ENCODE assay signal across 9 cellular contexts in the genomic region with DNA sequence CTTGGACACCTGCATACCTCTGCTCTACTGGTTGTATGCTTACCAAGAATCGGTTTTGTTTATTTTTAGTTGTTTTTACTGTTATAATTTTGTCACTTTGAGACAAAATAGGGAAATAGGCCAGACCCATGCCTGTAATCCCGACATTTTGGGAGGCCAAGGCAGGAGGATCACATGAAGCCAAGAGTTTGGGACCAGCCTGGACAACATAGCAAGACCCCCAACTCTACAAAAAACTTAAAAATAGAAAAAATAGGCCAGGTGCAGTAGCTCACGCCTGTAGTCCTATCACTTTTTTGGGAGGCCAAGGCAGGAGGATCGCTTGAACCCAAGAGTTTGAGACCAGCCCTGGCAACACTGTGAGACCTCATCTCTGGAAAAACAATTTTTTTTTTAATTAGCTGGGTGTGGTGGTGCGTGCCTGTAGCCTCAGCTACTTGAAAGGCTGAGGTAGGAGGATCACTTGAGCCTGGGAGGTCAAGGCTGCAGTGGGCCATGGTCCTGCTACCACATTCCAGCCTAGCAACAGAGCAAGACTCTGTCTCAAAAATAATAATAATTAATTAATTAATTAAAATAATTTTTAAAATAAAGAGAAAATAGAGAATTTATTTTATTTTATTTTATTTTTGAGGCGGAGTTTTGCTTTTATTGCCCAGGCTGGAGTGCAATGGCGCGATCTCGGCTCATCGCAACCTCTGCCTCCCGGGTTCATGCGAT. TPM values are rescaled to one million over a fixed set of nuclear protein-coding genes. Genes with fewer than 3 reads are reported as not detected.
DNase-seq lines count a peak whose midpoint lies in the region; ATAC-seq, FAIRE-seq and TF ChIP-seq lines count a peak whose summit lies in the region.
"Had no signal": no experiment of that assay in that cellular context is flagged by ENCODE, and none has a peak within 500 bp of the region (broad histone marks: within the 10 kb centered on the region; RNA-seq: fewer than 3 reads in every experiment).

No MANE protein-coding gene starts in this region.

- no peak for FAIRE-seq in K562 (lab: Jason Lieb, UNC)

- H3K36me3 ChIP-seq in left ventricle myocardium inferior = no peaks in the 10 kb centered on the region
- peaks cover 20% of the 10 kb centered on the region; the same call in 2 of the 3 replicates for H3K36me3 ChIP-seq in K562 (ENCODE audit: control insufficient read depth, insufficient read depth, low read length)
- peaks cover 0 to 4% of the 10 kb centered on the region in 2 donors for H3K36me3 ChIP-seq in muscle layer of duodenum (ENCODE audit: control insufficient read depth in 1 of 2, insufficient read depth in 2 of 2, low read length in 2 of 2)

- no peak overlapping the region for H3K27ac Mint-ChIP-seq in mesothelial cell of epicardium

- 0 out of 2 replicates have a peak overlapping the region, but pooled peaks have one; percentile 42 for H2AFZ ChIP-seq in K562 (ENCODE audit: low read depth, low read length)

- CTCF ChIA-PET in K562 (lab: Yijun Ruan, JAX; ENCODE audit: low intra/inter-chr PET ratio) = no interaction called here

- no TSS peak for BruUV-seq in K562 (replicated peaks; lab: Mats Ljungman, UMichigan)

- H3K27me3 Mint-ChIP-seq in mesothelial cell of epicardium (ENCODE audit: low read depth) = no peaks in the 10 kb centered on the region

- no peak for TF ChIP-seq RAD21 in K562 (CRISPR knock-in tag; conservative IDR thresholded peaks at IDR 0.05 in 1 of 2, IDR thresholded peaks at IDR 0.05 in 1 of 2)

- TF ChIP-seq CTCF in left ventricle myocardium inferior (IDR thresholded peaks at IDR 0.05; ENCODE audit: borderline replicate concordance) (no peak), K562 (IDR thresholded peaks at IDR 0.05 in 2 of 3, conservative IDR thresholded peaks at IDR 0.05 in 1 of 3; ENCODE audit: insufficient read depth in 2 of 3, low read depth in 1 of 3, low read length in 3 of 3) (no peak), mesothelial cell of epicardium (IDR thresholded peaks at IDR 0.05; ENCODE audit: unreplicated experiment) (no peak)

- H3K27me3 ChIP-seq in left ventricle myocardium inferior (ENCODE audit: low read depth) (no peaks in the 10 kb centered on the region), K562 (ENCODE audit: control insufficient read depth in 2 of 2, insufficient read depth in 2 of 2, low read length in 2 of 2) (no peaks in the 10 kb centered on the region; a peak in 1 of 5 replicates), muscle layer of duodenum (ENCODE audit: low read depth, low read length) (no peaks in the 10 kb centered on the region)

- H3K4me3 ChIP-seq in left ventricle myocardium inferior (peak overlapping the region; percentile 97), K562 (no peak overlapping the region), muscle layer of duodenum (ENCODE audit: low read depth in 1 of 2, low read length in 2 of 2) (peak overlapping the region; percentile 100)

- H3K4me1 ChIP-seq in left ventricle myocardium inferior = peaks cover 30% of the 10 kb centered on the region
- H3K4me1 ChIP-seq in K562 (replicated peaks in 1 of 2; ENCODE audit: control insufficient read depth in 2 of 2, insufficient read depth in 2 of 2, low read length in 2 of 2) = peaks cover 7 to 12% of the 10 kb centered on the region in 2 experiments; a peak in 4 of 5 replicates
- peaks cover 8 to 19% of the 10 kb centered on the region in 2 donors for H3K4me1 ChIP-seq in muscle layer of duodenum (ENCODE audit: control insufficient read depth in 1 of 2, insufficient read depth in 2 of 2, low read length in 2 of 2)

- H3K9me3 Mint-ChIP-seq in mesothelial cell of epicardium = no peaks in the 10 kb centered on the region

- no peak for TF ChIP-seq POLR2A in K562 (conservative IDR thresholded peaks at IDR 0.05)

- H3K36me3 Mint-ChIP-seq in mesothelial cell of epicardium = peaks cover 5% of the 10 kb centered on the region

- no peak overlapping the region for H3K4me3 Mint-ChIP-seq in mesothelial cell of epicardium

- no peaks in the 10 kb centered on the region for H3K9me3 ChIP-seq in left ventricle myocardium inferior (replicated peaks)
- H3K9me3 ChIP-seq in K562 (replicated peaks; ENCODE audit: control insufficient read depth, insufficient read depth, low read depth, low read length) = no peaks in the 10 kb centered on the region
- no peaks in the 10 kb centered on the region for H3K9me3 ChIP-seq in muscle layer of duodenum (ENCODE audit: control insufficient read depth in 1 of 2, low read length in 2 of 2)

- H3K9ac ChIP-seq in K562 (ENCODE audit: insufficient read depth in 1 of 2, low read depth in 2 of 2, low read length in 2 of 2) = no peak overlapping the region

- H3K27ac ChIP-seq in left ventricle myocardium inferior (replicated peaks) (peak overlapping the region; percentile 83), K562 (ENCODE audit: extremely low read depth, low read depth, low read length) (no peak overlapping the region), muscle layer of duodenum (ENCODE audit: low read length) (peak overlapping the region; percentile 90)

- H4K20me1 ChIP-seq in K562 (replicated peaks; ENCODE audit: control insufficient read depth, insufficient read depth, low read length) = no peaks in the 10 kb centered on the region; the same call in 1 of the 2 replicates

- H3K79me2 ChIP-seq in K562 (ENCODE audit: control insufficient read depth, insufficient read depth, low read length) = peaks cover 41% of the 10 kb centered on the region

- H3K4me1 Mint-ChIP-seq in mesothelial cell of epicardium = peaks cover 21% of the 10 kb centered on the region

- POLR2A ChIA-PET in K562 (lab: Yijun Ruan, JAX) = interaction anchor here (1.4 kb wide), 1 partner anchor 21 kb away, joined by 3 read pairs; no protein-coding TSS in a partner anchor

- H3K9me1 ChIP-seq in K562 (ENCODE audit: control insufficient read depth, insufficient read depth, low read length) = no peaks in the 10 kb centered on the region

- in situ Hi-C loops in K562 (cut with MboI) = no loop called here

- H3K4me2 ChIP-seq in K562 (ENCODE audit: insufficient read depth, low read length) = no peak overlapping the region

- intact Hi-C loops in left ventricle myocardium inferior (cut with micrococcal nuclease) (no loop called here), cardiac septum (cut with DNase I) (no loop called here), K562 (cut with micrococcal nuclease) (no loop called here)

- TF ChIP-seq EP300 in K562 (IDR thresholded peaks at IDR 0.05; ENCODE audit: low read length) = no peak

- ATAC-seq in K562 = no peak
- no peak for ATAC-seq in GM19324 (IDR thresholded peaks at IDR 0.05; ENCODE audit: low FRiP score, unreplicated experiment)

- WGBS in K562 (ENCODE audit: insufficient coverage, low coverage, missing lambda C conversion rate) = 88% methylated on average over 12 of the region's 12 CpGs

- no peak for DNase-seq in left ventricle myocardium inferior
- no peak for DNase-seq in cardiac septum (ENCODE audit: low spot score)
- DNase-seq in K562 (ENCODE audit: extremely low read depth in 1 of 4, low spot score in 3 of 4) = no peak
- DNase-seq in amygdala (lab: John Stamatoyannopoulos, UW) = no peak
- DNase-seq in NCI-H774 (lab: John Stamatoyannopoulos, UW) = no peak
- DNase-seq in mesothelial cell of epicardium (ENCODE audit: low spot score in 2 of 2, unreplicated experiment in 2 of 2) = no peak
- DNase-seq: posterior cingulate gyrus had no signal

TF ChIP-seq in K562, 482 proteins besides CTCF, POLR2A, EP300 and RAD21 (continues in another document):
- peak; percentile 25 for TF ChIP-seq ZNF121 (CRISPR knock-in tag; conservative IDR thresholded peaks at IDR 0.05)
- no peak for TF ChIP-seq MED1 (CRISPR knock-in tag; IDR thresholded peaks at IDR 0.05; ENCODE audit: borderline replicate concordance)

RNA-seq across cellular contexts. Expression of gene MRPS35, which starts 1.3 kb away (rescaled TPM):
- total RNA-seq in left ventricle myocardium inferior (61.4 TPM), cardiac septum (51.5 TPM), K562 (2014; rRNA removed) (72.2 and 79.7 TPM in 2 replicates), K562 (2014; rRNA removed; fragmentation: Illumina TruSeq; extraction: Trizol) (120 and 138 TPM in 2 replicates), K562 (2015; rRNA removed; fragmentation: Illumina TruSeq; extraction: Trizol) (102 and 114 TPM in 2 replicates), K562 (2021) (79.0 and 88.8 TPM in 2 replicates), mesothelial cell of epicardium (31.8 to 34.7 TPM (median 34.0 TPM) in 3 replicates)
- total RNA-seq in K562 (2011; cell fraction: chromatin; rRNA removed; ENCODE audit: low replicate concordance) = 19.2 and 23.2 TPM in 2 replicates
- total RNA-seq in K562 (2011; cell fraction: nucleolus; rRNA removed) = 8.3 and 10.9 TPM in 2 replicates
- total RNA-seq in K562 (2011; cell fraction: nucleoplasm; rRNA removed) = 17.0 and 21.3 TPM in 2 replicates
- polyA plus RNA-seq in K562 (2011; rRNA removed) (77.0 and 95.6 TPM in 2 replicates), K562 (2014; fragmentation: Illumina TruSeq; extraction: Trizol) (99.3 and 116 TPM in 2 replicates), K562 (2014; fragmentation: Nextera tagmentation; extraction: Ambion mirVana) (100 to 1,000 TPM; 175 to 183 TPM), K562 (2014; rRNA removed) (88.8 and 94.7 TPM in 2 replicates)
- polyA plus RNA-seq in K562 (2011; cell fraction: cytosol; rRNA removed) = 26.8 and 52.8 TPM in 2 replicates
- polyA plus RNA-seq in K562 (2011; cell fraction: nucleus; rRNA removed) = 17.0 and 29.5 TPM in 2 replicates
- polyA plus RNA-seq in K562 (2012) = 71.7 and 82.1 TPM in 2 replicates
- polyA minus RNA-seq in K562 (2011; rRNA and poly(A)+ RNA removed) = 77.5 and 78.7 TPM in 2 replicates
- 43.8 and 60.3 TPM in 2 replicates for polyA minus RNA-seq in K562 (2011; cell fraction: cytosol; rRNA and poly(A)+ RNA removed)
- 6.6 and 18.2 TPM in 2 replicates for polyA minus RNA-seq in K562 (2011; cell fraction: nucleus; rRNA and poly(A)+ RNA removed)

RNA-seq across cellular contexts. Expression of gene REP15, which starts 13.1 kb away (rescaled TPM):
- total RNA-seq in left ventricle myocardium inferior = 5.5 TPM
- 3.6 TPM for total RNA-seq in cardiac septum
- not detected in 2 replicates for total RNA-seq in K562 (2011; cell fraction: chromatin; rRNA removed; ENCODE audit: low replicate concordance)
- not detected in 2 replicates for total RNA-seq in K562 (2011; cell fraction: nucleolus; rRNA removed)
- total RNA-seq in K562 (2011; cell fraction: nucleoplasm; rRNA removed) = not detected in 2 replicates
- total RNA-seq in K562 (2014; rRNA removed) = not detected in 2 replicates
- total RNA-seq in K562 (2014; rRNA removed; fragmentation: Illumina TruSeq; extraction: Trizol) = not detected in 2 replicates
- not detected in 2 replicates for total RNA-seq in K562 (2015; rRNA removed; fragmentation: Illumina TruSeq; extraction: Trizol)
- not detected in 2 replicates for total RNA-seq in K562 (2021)
- not detected in 2 replicates for polyA plus RNA-seq in K562 (2011; rRNA removed)
- not detected in 2 replicates for polyA plus RNA-seq in K562 (2011; cell fraction: cytosol; rRNA removed)
- polyA plus RNA-seq in K562 (2011; cell fraction: nucleus; rRNA removed) = not detected in 2 replicates
- not detected in 2 replicates for polyA plus RNA-seq in K562 (2012)
- polyA plus RNA-seq in K562 (2014; fragmentation: Illumina TruSeq; extraction: Trizol) = not detected in 2 replicates
- polyA plus RNA-seq in K562 (2014; fragmentation: Nextera tagmentation; extraction: Ambion mirVana) = not detected
- polyA plus RNA-seq in K562 (2014; rRNA removed) = not detected in 2 replicates
- polyA minus RNA-seq in K562 (2011; rRNA and poly(A)+ RNA removed) = not detected in 2 replicates
- not detected in 2 replicates for polyA minus RNA-seq in K562 (2011; cell fraction: cytosol; rRNA and poly(A)+ RNA removed)
- polyA minus RNA-seq in K562 (2011; cell fraction: nucleus; rRNA and poly(A)+ RNA removed) = not detected in 2 replicates
- total RNA-seq in mesothelial cell of epicardium = 2.2 to 2.4 TPM (median 2.3 TPM) in 3 replicates
